18 cellular contexts compared by ENCODE assay signal in genomic region chr7:92485267-92485892, GRCh38. TPM values are rescaled to one million over a fixed set of nuclear protein-coding genes. Genes with fewer than 3 reads are reported as not detected.
DNase-seq lines count a peak whose midpoint lies in the region; ATAC-seq and TF ChIP-seq lines count a peak whose summit lies in the region.
"Had no signal": no experiment of that assay in that cellular context is flagged by ENCODE, and none has a peak within 500 bp of the region (broad histone marks: within the 10 kb centered on the region; RNA-seq: fewer than 3 reads in every experiment).

No MANE protein-coding gene starts in this region.

- H3K27me3 ChIP-seq in heart left ventricle (no peaks in the 10 kb centered on the region), PC-3 (ENCODE audit: low read length) (no peaks in the 10 kb centered on the region), endodermal cell (ENCODE audit: control insufficient read depth, insufficient read depth, low read length, poor library complexity, severe bottlenecking) (no peaks in the 10 kb centered on the region), psoas muscle (ENCODE audit: insufficient read depth in 3 of 3, low read length in 2 of 3) (no peaks in the 10 kb centered on the region), sigmoid colon (no peaks in the 10 kb centered on the region)

- H3K36me3 ChIP-seq in heart left ventricle (peaks cover 2 to 60% (median 49%) of the 10 kb centered on the region in 9 donors), PC-3 (ENCODE audit: low read depth, low read length) (peaks cover 11% of the 10 kb centered on the region; the same call in 1 of the 2 replicates), endodermal cell (ENCODE audit: control insufficient read depth, insufficient read depth, low read length) (peaks cover 42% of the 10 kb centered on the region), psoas muscle (ENCODE audit: insufficient read depth in 1 of 2, low read depth in 1 of 2) (peaks cover 0 to 64% of the 10 kb centered on the region in 2 donors), sigmoid colon (peaks cover 0 to 55% (median 23%) of the 10 kb centered on the region in 4 donors)

- H3K9me3 Mint-ChIP-seq in endodermal cell, result peaks cover 4% of the 10 kb centered on the region
- no peaks in the 10 kb centered on the region for H3K9me3 Mint-ChIP-seq in stimulated activated memory B cell treated with anti-CD40 and anti-IgM and Interleukin-4, amounts not matched to agents 10 μg/mL and 1 μg/mL and 100 μg/mL, for 72 hours

- H4K20me1 ChIP-seq in PC-3 (ENCODE audit: low read length), result no peaks in the 10 kb centered on the region

- DNase-seq in heart left ventricle (no peak), Right ventricle myocardium inferior (ENCODE audit: missing footprints) (no peak), PC-3 (peak; percentile 11), endodermal cell (no peak), psoas muscle (no peak), sigmoid colon (no peak), NCI-H510A (lab: John Stamatoyannopoulos, UW) (no peak)
- DNase-seq: DMS 273 treated with DMSO at 0.1 percent for 48 hours, GOT3, KG1, NCI-H1436 treated with DMSO at 0.1 percent for 48 hours, NCI-H2029 treated with DMSO at 0.1 percent for 48 hours, NCI-H2171 treated with DMSO at 0.1 percent for 48 hours, NCI-H446 treated with DMSO at 0.1 percent for 48 hours, NCI-H774 had no signal

- no peaks in the 10 kb centered on the region for H3K27me3 Mint-ChIP-seq in endodermal cell (ENCODE audit: insufficient read depth)
- H3K27me3 Mint-ChIP-seq in stimulated activated memory B cell treated with anti-CD40 and anti-IgM and Interleukin-4, amounts not matched to agents 10 μg/mL and 1 μg/mL and 100 μg/mL, for 72 hours, result no peaks in the 10 kb centered on the region

- H3K4me3 ChIP-seq in heart left ventricle (no peak overlapping the region), PC-3 (ENCODE audit: low read length) (no peak overlapping the region), endodermal cell (ENCODE audit: low read length) (peak overlapping the region; percentile 49), psoas muscle (no peak overlapping the region), sigmoid colon (no peak overlapping the region)

- intact Hi-C loops in heart left ventricle (cut with DNase I), result no loop called here
- intact Hi-C loops in Right ventricle myocardium inferior (cut with DNase I), result no loop called here
- intact Hi-C loops in PC-3 (cut with micrococcal nuclease), result no loop called here
- intact Hi-C loops in psoas muscle (cut with DNase I), result no loop called here
- intact Hi-C loops in sigmoid colon (cut with DNase I), result no loop called here

- H3K27ac ChIP-seq in heart left ventricle (peak overlapping the region in 3 of 12 donors; percentile 13 to 47 (median 20)), PC-3 (ENCODE audit: low read length) (no peak overlapping the region), endodermal cell (ENCODE audit: low read depth, low read length) (no peak overlapping the region), psoas muscle (peak overlapping the region; percentile 16), sigmoid colon (no peak overlapping the region)
- H3K27ac ChIP-seq: C4-2B had no signal

- H3K4me2 ChIP-seq in PC-3 (ENCODE audit: low read length), result no peak overlapping the region

- POLR2A ChIA-PET in PC-3 (lab: Charles Lee; ENCODE audit: unreplicated experiment), result no interaction called here

- peaks cover 12% of the 10 kb centered on the region for H3K36me3 Mint-ChIP-seq in endodermal cell (ENCODE audit: low read depth)
- peaks cover 18% of the 10 kb centered on the region for H3K36me3 Mint-ChIP-seq in stimulated activated memory B cell treated with anti-CD40 and anti-IgM and Interleukin-4, amounts not matched to agents 10 μg/mL and 1 μg/mL and 100 μg/mL, for 72 hours

- CTCF ChIA-PET in PC-3 (lab: Charles Lee), result no interaction called here

- H3K9ac ChIP-seq in PC-3 (ENCODE audit: low read length) (no peak overlapping the region), endodermal cell (ENCODE audit: extremely low read depth, low read length, poor library complexity, severe bottlenecking) (peak overlapping the region; percentile 11)

- peaks cover 2% of the 10 kb centered on the region for H3K4me1 Mint-ChIP-seq in endodermal cell
- no peaks in the 10 kb centered on the region for H3K4me1 Mint-ChIP-seq in stimulated activated memory B cell treated with anti-CD40 and anti-IgM and Interleukin-4, amounts not matched to agents 10 μg/mL and 1 μg/mL and 100 μg/mL, for 72 hours

- H3F3A ChIP-seq in PC-3 (ENCODE audit: low read length, unreplicated experiment), result no peaks in the 10 kb centered on the region

- no peak for TF ChIP-seq EP300 in sigmoid colon (IDR thresholded peaks at IDR 0.05)

- TF ChIP-seq POLR2A in heart left ventricle (IDR thresholded peaks at IDR 0.05), result no peak
- no peak for TF ChIP-seq POLR2A in sigmoid colon (IDR thresholded peaks at IDR 0.05)

- ATAC-seq in heart left ventricle, result peak in 3 of 4 donors; percentile 36 to 59 (median 58)
- no peak for ATAC-seq in Right ventricle myocardium inferior
- ATAC-seq in PC-3, result peak; percentile 70
- no peak for ATAC-seq in psoas muscle
- ATAC-seq in stimulated activated memory B cell treated with anti-CD40 and anti-IgM and Interleukin-4, amounts not matched to agents 10 μg/mL and 1 μg/mL and 100 μg/mL, for 72 hours, result no peak
- ATAC-seq: Panc1 had no signal

- no peak overlapping the region for H2AFZ ChIP-seq in PC-3 (ENCODE audit: low read length)

- no peaks in the 10 kb centered on the region for H3K9me2 ChIP-seq in PC-3 (replicated peaks; ENCODE audit: low read length)

- no peak overlapping the region for H3K4me3 Mint-ChIP-seq in endodermal cell
- no peak overlapping the region for H3K4me3 Mint-ChIP-seq in stimulated activated memory B cell treated with anti-CD40 and anti-IgM and Interleukin-4, amounts not matched to agents 10 μg/mL and 1 μg/mL and 100 μg/mL, for 72 hours

- 81 to 91% (median 88%) methylated on average over 2 of the region's 2 CpGs for WGBS in heart left ventricle, 4 donors
- 83 to 86% methylated on average over 2 of the region's 2 CpGs for WGBS in endodermal cell (ENCODE audit: insufficient coverage in 1 of 2, insufficient read length in 1 of 2), 2 experiments
- WGBS in psoas muscle, 3 donors, result 87 to 94% (median 88%) methylated on average over 2 of the region's 2 CpGs
- 91 to 96% methylated on average over 2 of the region's 2 CpGs for WGBS in sigmoid colon, 2 donors

- no TSS peak for BruUV-seq in PC-3 (replicated peaks; lab: Mats Ljungman, UMichigan)

- H3K9me3 ChIP-seq in heart left ventricle, result no peaks in the 10 kb centered on the region
- H3K9me3 ChIP-seq in PC-3 (ENCODE audit: low read length), result no peaks in the 10 kb centered on the region
- peaks cover 4% of the 10 kb centered on the region for H3K9me3 ChIP-seq in endodermal cell (ENCODE audit: control insufficient read depth, low read length)
- no peaks in the 10 kb centered on the region for H3K9me3 ChIP-seq in psoas muscle
- H3K9me3 ChIP-seq in sigmoid colon, result no peaks in the 10 kb centered on the region

- H3K4me1 ChIP-seq in heart left ventricle, result peaks cover 0 to 8% (median 0%) of the 10 kb centered on the region in 12 donors
- H3K4me1 ChIP-seq in PC-3 (ENCODE audit: insufficient read depth, low read length), result peaks cover 5% of the 10 kb centered on the region
- peaks cover 14% of the 10 kb centered on the region for H3K4me1 ChIP-seq in endodermal cell (ENCODE audit: control insufficient read depth, insufficient read depth, low read length)
- H3K4me1 ChIP-seq in psoas muscle, result no peaks in the 10 kb centered on the region
- H3K4me1 ChIP-seq in sigmoid colon, result no peaks in the 10 kb centered on the region

- TF ChIP-seq CTCF in heart left ventricle (IDR thresholded peaks at IDR 0.05), result no peak
- TF ChIP-seq CTCF in PC-3 (conservative IDR thresholded peaks at IDR 0.05; ENCODE audit: low read depth, low read length), result no peak
- TF ChIP-seq CTCF in endodermal cell (conservative IDR thresholded peaks at IDR 0.05), result no peak
- no peak for TF ChIP-seq CTCF in psoas muscle (IDR thresholded peaks at IDR 0.05)
- TF ChIP-seq CTCF in sigmoid colon (IDR thresholded peaks at IDR 0.05), result no peak

- no peaks in the 10 kb centered on the region for H3K79me2 ChIP-seq in PC-3 (ENCODE audit: low read length)

- peak overlapping the region; percentile 49 for H3K27ac Mint-ChIP-seq in endodermal cell
- H3K27ac Mint-ChIP-seq in stimulated activated memory B cell treated with anti-CD40 and anti-IgM and Interleukin-4, amounts not matched to agents 10 μg/mL and 1 μg/mL and 100 μg/mL, for 72 hours, result no peak overlapping the region

RNA-seq across cellular contexts. Expression of gene ERVW-1, which starts 7.6 kb away (rescaled TPM):
- total RNA-seq in heart left ventricle, result under 1 TPM in 2 of 9 donors, not detected in 7; 0.15 to 0.27 TPM
- polyA plus RNA-seq in heart left ventricle, result not detected
- total RNA-seq in Right ventricle myocardium inferior, result not detected
- not detected in 2 replicates for total RNA-seq in PC-3 (2014; rRNA removed)
- 1 to 10 TPM; 1.6 to 2.2 TPM for total RNA-seq in endodermal cell
- 0.43 TPM for polyA plus RNA-seq in endodermal cell (2013, experiment 1 of 2)
- polyA plus RNA-seq in endodermal cell (2013, experiment 2 of 2), result not detected
- not detected for total RNA-seq in psoas muscle
- polyA plus RNA-seq in psoas muscle, result under 1 TPM in 1 of 3 donors, not detected in 2; 0.03 TPM
- not detected for total RNA-seq in sigmoid colon
- under 1 TPM in 1 of 3 donors, not detected in 2; 0.03 TPM for polyA plus RNA-seq in sigmoid colon

RNA-seq across cellular contexts. Expression of gene GATAD1, which starts 38.1 kb away (rescaled TPM):
- 10 to 100 TPM in 8 of 9 donors, 1 to 10 TPM in 1; 8.5 to 20.5 (median 11.8) TPM for total RNA-seq in heart left ventricle
- 10 to 100 TPM; 13.8 to 16.5 TPM for polyA plus RNA-seq in heart left ventricle
- 11.8 TPM for total RNA-seq in Right ventricle myocardium inferior
- 15.8 and 20.0 TPM in 2 replicates for total RNA-seq in PC-3 (2014; rRNA removed)
- 10 to 100 TPM; 47.8 to 69.8 TPM for total RNA-seq in endodermal cell
- polyA plus RNA-seq in endodermal cell (2013, experiment 1 of 2), result 48.9 TPM
- 43.8 TPM for polyA plus RNA-seq in endodermal cell (2013, experiment 2 of 2)
- 10 to 100 TPM in 2 of 4 donors, 1 to 10 TPM in 2; 7.4 to 12.2 (median 9.0) TPM for total RNA-seq in psoas muscle
- polyA plus RNA-seq in psoas muscle, result 10 to 100 TPM in 2 of 3 donors, 1 to 10 TPM in 1; 8.9 to 12.5 (median 10.7) TPM
- 10 to 100 TPM; 26.5 to 57.1 (median 47.7) TPM for total RNA-seq in sigmoid colon
- 10 to 100 TPM; 14.8 to 16.8 (median 15.0) TPM for polyA plus RNA-seq in sigmoid colon

RNA-seq across cellular contexts. Expression of gene PEX1, which starts 42.9 kb away (rescaled TPM):
- 10 to 100 TPM; 10.7 to 19.9 (median 15.4) TPM for total RNA-seq in heart left ventricle
- 1 to 10 TPM; 4.8 to 9.8 TPM for polyA plus RNA-seq in heart left ventricle
- total RNA-seq in Right ventricle myocardium inferior, result 10.4 TPM
- 6.2 and 8.5 TPM in 2 replicates for total RNA-seq in PC-3 (2014; rRNA removed)
- total RNA-seq in endodermal cell, result 10 to 100 TPM; 26.1 to 34.0 TPM
- polyA plus RNA-seq in endodermal cell (2013, experiment 1 of 2), result 26.7 TPM
- polyA plus RNA-seq in endodermal cell (2013, experiment 2 of 2), result 25.0 TPM
- total RNA-seq in psoas muscle, result 10 to 100 TPM; 11.1 to 14.2 (median 11.8) TPM
- 1 to 10 TPM; 3.9 to 7.5 (median 6.7) TPM for polyA plus RNA-seq in psoas muscle
- 10 to 100 TPM; 19.0 to 29.0 (median 24.4) TPM for total RNA-seq in sigmoid colon
- polyA plus RNA-seq in sigmoid colon, result 10 to 100 TPM in 1 of 3 donors, 1 to 10 TPM in 2; 7.4 to 11.1 (median 9.0) TPM

RNA-seq across cellular contexts. Expression of gene RBM48, which starts 43.2 kb away (rescaled TPM):
- 10 to 100 TPM in 7 of 9 donors, 1 to 10 TPM in 2; 6.5 to 13.7 (median 10.8) TPM for total RNA-seq in heart left ventricle
- 10 to 100 TPM in 1 of 2 donors, 1 to 10 TPM in 1; 6.7 to 10.4 TPM for polyA plus RNA-seq in heart left ventricle
- 11.8 TPM for total RNA-seq in Right ventricle myocardium inferior
- 5.7 and 8.2 TPM in 2 replicates for total RNA-seq in PC-3 (2014; rRNA removed)
- total RNA-seq in endodermal cell, result 10 to 100 TPM; 11.4 to 11.9 TPM
- polyA plus RNA-seq in endodermal cell (2013, experiment 1 of 2), result 14.5 TPM
- 14.6 TPM for polyA plus RNA-seq in endodermal cell (2013, experiment 2 of 2)
- 10 to 100 TPM in 2 of 4 donors, 1 to 10 TPM in 2; 7.7 to 15.8 (median 10.3) TPM for total RNA-seq in psoas muscle
- polyA plus RNA-seq in psoas muscle, result 10 to 100 TPM in 2 of 3 donors, 1 to 10 TPM in 1; 9.2 to 28.0 (median 12.7) TPM
- 10 to 100 TPM in 3 of 4 donors, 1 to 10 TPM in 1; 6.7 to 20.4 (median 14.5) TPM for total RNA-seq in sigmoid colon
- polyA plus RNA-seq in sigmoid colon, result 1 to 10 TPM; 6.0 to 7.5 (median 6.9) TPM

Comparison
In these comparisons a context has a peak if more than half of its experiments do, and no peak if none do; other contexts are left out.
1. ATAC-seq: peak in heart left ventricle (3 of 4) and PC-3 (single experiment); none in Right ventricle myocardium inferior (single experiment), psoas muscle (0 of 4) and stimulated activated memory B cell treated with anti-CD40 and anti-IgM and Interleukin-4, amounts not matched to agents 10 μg/mL and 1 μg/mL and 100 μg/mL, for 72 hours (single experiment).